Comparison of ENCODE assay signal across 8 cellular contexts in genomic region chr17:4738136-4739121, GRCh38. TPM values are rescaled to one million over a fixed set of nuclear protein-coding genes. Genes with fewer than 3 reads are reported as not detected.
DNase-seq lines count a peak whose midpoint lies in the region; ATAC-seq and TF ChIP-seq lines count a peak whose summit lies in the region.

No MANE protein-coding gene starts in this region.

- DNase-seq in HL-60 (ENCODE audit: low read depth in 1 of 2, low spot score in 1 of 2), result no peak
- no peak for DNase-seq in activated naive CD4-positive, alpha-beta T cell treated with anti-CD3 and anti-CD28 coated beads, Interleukin-2, amount 50 U/mL, for 72 hours (ENCODE audit: low spot score in 2 of 2)
- DNase-seq in NK-92 (lab: John Stamatoyannopoulos, UW; ENCODE audit: unreplicated experiment), result no peak
- DNase-seq in DMS 273 (lab: John Stamatoyannopoulos, UW; ENCODE audit: unreplicated experiment), result no peak

- no peaks in the 10 kb centered on the region for H3K36me3 Mint-ChIP-seq in activated naive CD4-positive, alpha-beta T cell treated with anti-CD3 and anti-CD28 coated beads, Interleukin-2, amount 50 U/mL, for 72 hours

- H3K27ac ChIP-seq in HL-60 (replicated peaks) (no peak overlapping the region), skin epidermis (peak overlapping the region; percentile 20 to 89 (median 80))

- H3K27me3 ChIP-seq in HL-60 (ENCODE audit: insufficient read depth, poor library complexity, severe bottlenecking), result peaks cover 10% of the 10 kb centered on the region
- peaks cover 45% of the 10 kb centered on the region for H3K27me3 ChIP-seq in iPS-15b (ENCODE audit: control insufficient read depth, insufficient read depth, low read length)

- no peaks in the 10 kb centered on the region for H3K9me3 ChIP-seq in iPS-15b (ENCODE audit: control insufficient read depth, insufficient read depth, low read length)

- H3K4me3 ChIP-seq in HL-60 (replicated peaks; ENCODE audit: insufficient read depth, low read length) (peak overlapping the region; percentile 51), iPS-15b (ENCODE audit: low read depth, low read length) (peak overlapping the region; percentile 62), skin epidermis (peak overlapping the region; percentile 51 to 93 (median 73))

- H3K9ac ChIP-seq in iPS-15b (ENCODE audit: low read depth, low read length), result peak overlapping the region; percentile 54

- H3K27ac Mint-ChIP-seq in activated naive CD4-positive, alpha-beta T cell treated with anti-CD3 and anti-CD28 coated beads, Interleukin-2, amount 50 U/mL, for 72 hours, result peak overlapping the region in 1 of 2 donors; percentile 66

- no peak for TF ChIP-seq CTCF in HL-60 (IDR thresholded peaks at IDR 0.05; ENCODE audit: insufficient read depth, low read length)

- H3K9me3 Mint-ChIP-seq in activated naive CD4-positive, alpha-beta T cell treated with anti-CD3 and anti-CD28 coated beads, Interleukin-2, amount 50 U/mL, for 72 hours, result no peaks in the 10 kb centered on the region

- H3K4me1 ChIP-seq in iPS-15b (ENCODE audit: control insufficient read depth, insufficient read depth, low read length), result no peaks in the 10 kb centered on the region

- H3K36me3 ChIP-seq in iPS-15b (ENCODE audit: control insufficient read depth, insufficient read depth, low read length), result peaks cover 2% of the 10 kb centered on the region

- peak; percentile 5 to 15 for ATAC-seq in activated naive CD4-positive, alpha-beta T cell treated with anti-CD3 and anti-CD28 coated beads, Interleukin-2, amount 50 U/mL, for 72 hours
- ATAC-seq in HG03442 (IDR thresholded peaks at IDR 0.05; ENCODE audit: unreplicated experiment) (no peak), HG03439 (IDR thresholded peaks at IDR 0.05; ENCODE audit: unreplicated experiment) (no peak)

RNA-seq across cellular contexts. Expression of gene ZMYND15, which starts 1.2 kb away (rescaled TPM):
- under 1 TPM; 0.29 to 0.36 TPM for total RNA-seq in activated naive CD4-positive, alpha-beta T cell treated with anti-CD3 and anti-CD28 coated beads, Interleukin-2, amount 50 U/mL, for 72 hours

RNA-seq across cellular contexts. Expression of gene CXCL16, which starts 1.3 kb away (rescaled TPM):
- total RNA-seq in activated naive CD4-positive, alpha-beta T cell treated with anti-CD3 and anti-CD28 coated beads, Interleukin-2, amount 50 U/mL, for 72 hours, result 1 to 10 TPM; 4.9 to 6.1 TPM

RNA-seq across cellular contexts. Expression of gene MED11, which starts 7.2 kb away (rescaled TPM):
- 10 to 100 TPM; 22.8 to 24.5 TPM for total RNA-seq in activated naive CD4-positive, alpha-beta T cell treated with anti-CD3 and anti-CD28 coated beads, Interleukin-2, amount 50 U/mL, for 72 hours

RNA-seq across cellular contexts. Expression of gene ARRB2, which starts 28.0 kb away (rescaled TPM):
- total RNA-seq in activated naive CD4-positive, alpha-beta T cell treated with anti-CD3 and anti-CD28 coated beads, Interleukin-2, amount 50 U/mL, for 72 hours, result 100 to 1,000 TPM; 209 to 271 TPM

RNA-seq across cellular contexts. Expression of gene TM4SF5, which starts 33.3 kb away (rescaled TPM):
- not detected for total RNA-seq in activated naive CD4-positive, alpha-beta T cell treated with anti-CD3 and anti-CD28 coated beads, Interleukin-2, amount 50 U/mL, for 72 hours

Comparison
In these comparisons a context has a peak if more than half of its experiments do, and no peak if none do; other contexts are left out.
1. ATAC-seq: peak in activated naive CD4-positive, alpha-beta T cell treated with anti-CD3 and anti-CD28 coated beads, Interleukin-2, amount 50 U/mL, for 72 hours (2 of 2); none in HG03442 (single experiment) and HG03439 (single experiment).
2. Peak in every context shown above with its lines, with median percentiles within 50 percentile points of each other: H3K4me3 ChIP-seq.